In the genomic region with DNA sequence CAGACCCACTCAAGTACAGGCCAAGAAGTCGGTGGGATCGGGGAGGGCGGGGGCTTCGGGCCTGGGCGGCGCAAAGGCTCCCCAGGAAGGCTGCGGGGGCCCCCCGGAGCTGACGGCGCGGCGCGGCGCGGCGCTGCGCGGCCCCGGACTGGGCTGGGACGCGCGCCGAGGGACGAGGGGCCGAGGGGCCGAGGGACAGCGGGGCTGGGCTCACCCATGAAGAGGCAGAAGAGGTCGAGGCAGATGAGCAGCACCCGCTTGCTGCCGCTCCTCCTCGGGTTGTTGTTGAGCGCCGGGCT, we compare ENCODE assay signal across 8 cellular contexts. TPM values are rescaled to one million over a fixed set of nuclear protein-coding genes. Genes with fewer than 3 reads are reported as not detected.
DNase-seq lines count a peak whose midpoint lies in the region; ATAC-seq, FAIRE-seq and TF ChIP-seq lines count a peak whose summit lies in the region.

No MANE protein-coding gene starts in this region.

- no peaks in the 10 kb centered on the region for H3F3A ChIP-seq in MM.1S (ENCODE audit: insufficient read depth, low read length)

- no peaks in the 10 kb centered on the region for H3K9me2 ChIP-seq in MM.1S (replicated peaks; ENCODE audit: insufficient read depth, low read length)

- intact Hi-C loops in endothelial cell of umbilical vein (cut with micrococcal nuclease) = loop anchor here (1.0 to 5.0 kb wide), 9 partner anchors 71 to 1364 kb away; a partner anchor contains a TSS

- H3K9ac ChIP-seq in MM.1S (ENCODE audit: low read length) = peak overlapping the region; percentile 35; the same call in 1 of the 2 replicates
- H3K9ac ChIP-seq in endothelial cell of umbilical vein (replicated peaks; ENCODE audit: extremely low read depth, insufficient read depth, low read length) = peak overlapping the region; percentile 82

- peaks cover 6% of the 10 kb centered on the region; the same call in 1 of the 2 replicates for H3K4me1 ChIP-seq in MM.1S (ENCODE audit: low read length)
- peaks cover 37% of the 10 kb centered on the region for H3K4me1 ChIP-seq in endothelial cell of umbilical vein (ENCODE audit: control insufficient read depth, extremely low read depth, insufficient read depth, low read length)

- DNase-seq in MM.1S (no peak), endothelial cell of umbilical vein (ENCODE audit: low read depth, low spot score) (no peak), pons (ENCODE audit: low spot score) (no peak), HUDEP-2 (lab: John Stamatoyannopoulos, UW; ENCODE audit: unreplicated experiment in 76 of 76) (no peak), GM19238 (ENCODE audit: insufficient read length, low spot score) (no peak), activated gamma-delta T cell treated with Interleukin-2 at 50 U/mL for 16 hours (no peak)
- DNase-seq in naive thymus-derived CD8-positive, alpha-beta T cell = no peak

- H3K27me3 ChIP-seq in MM.1S (replicated peaks; ENCODE audit: insufficient read depth, low read length) (no peaks in the 10 kb centered on the region; the same call in 1 of the 2 replicates), endothelial cell of umbilical vein (ENCODE audit: control insufficient read depth in 2 of 2, insufficient read depth in 2 of 2, low read length in 2 of 2) (no peaks in the 10 kb centered on the region)

- H3K4me3 ChIP-seq in GM08714 (ENCODE audit: low read length) (peak overlapping the region; percentile 58), MM.1S (ENCODE audit: low read length) (peak overlapping the region; percentile 65), endothelial cell of umbilical vein (replicated peaks in 1 of 3; ENCODE audit: insufficient read depth in 1 of 3, low read depth in 1 of 3, low read length in 3 of 3) (peak overlapping the region; percentile 42 to 99 (median 66))

- H3K4me2 ChIP-seq in MM.1S (ENCODE audit: low read depth, low read length) (peak overlapping the region; percentile 71), endothelial cell of umbilical vein (ENCODE audit: insufficient read depth, low read length) (peak overlapping the region; percentile 80)

- no peak for TF ChIP-seq CTCF in MM.1S (IDR thresholded peaks at IDR 0.05; ENCODE audit: low read length)
- TF ChIP-seq CTCF in endothelial cell of umbilical vein (IDR thresholded peaks at IDR 0.05; ENCODE audit: extremely low read depth in 1 of 2, insufficient read depth in 1 of 2, low read depth in 1 of 2, low read length in 2 of 2) = no peak

- H3K9me3 ChIP-seq in MM.1S (replicated peaks; ENCODE audit: insufficient read depth, low read length) (no peaks in the 10 kb centered on the region), endothelial cell of umbilical vein (replicated peaks; ENCODE audit: control insufficient read depth, insufficient read depth, low read length) (no peaks in the 10 kb centered on the region)

- H2AFZ ChIP-seq in MM.1S (ENCODE audit: low read length) (peak overlapping the region; percentile 85), endothelial cell of umbilical vein (ENCODE audit: low read depth, low read length) (peak overlapping the region; percentile 66)

- no peak for TF ChIP-seq POLR2A in endothelial cell of umbilical vein (IDR thresholded peaks at IDR 0.05; ENCODE audit: low read depth, low read length)

- H3K36me3 ChIP-seq in MM.1S (replicated peaks; ENCODE audit: insufficient read depth, low read length) = no peaks in the 10 kb centered on the region
- H3K36me3 ChIP-seq in endothelial cell of umbilical vein (ENCODE audit: control insufficient read depth in 2 of 2, extremely low read depth in 1 of 2, insufficient read depth in 2 of 2, low read length in 2 of 2) = no peaks in the 10 kb centered on the region

- H3K4me3 Mint-ChIP-seq in naive thymus-derived CD8-positive, alpha-beta T cell = peak overlapping the region in 7 of 10 donors; percentile 52 to 88 (median 62)

- no TSS peak for BruUV-seq in endothelial cell of umbilical vein (replicated peaks; lab: Mats Ljungman, UMichigan)

- H3K27me3 Mint-ChIP-seq in naive thymus-derived CD8-positive, alpha-beta T cell = peaks cover 20 to 47% (median 39%) of the 10 kb centered on the region in 5 donors

- H4K20me1 ChIP-seq in MM.1S (ENCODE audit: insufficient read depth, low read length) (no peaks in the 10 kb centered on the region), endothelial cell of umbilical vein (replicated peaks; ENCODE audit: control insufficient read depth, extremely low read depth, insufficient read depth, low read length) (no peaks in the 10 kb centered on the region)

- no peak for FAIRE-seq in endothelial cell of umbilical vein (lab: Jason Lieb, UNC)

- H3K36me3 Mint-ChIP-seq in naive thymus-derived CD8-positive, alpha-beta T cell = no peaks in the 10 kb centered on the region

- H3K4me1 Mint-ChIP-seq in naive thymus-derived CD8-positive, alpha-beta T cell = peaks cover 4 to 27% (median 7%) of the 10 kb centered on the region in 4 donors

- no peak overlapping the region for H3K27ac ChIP-seq in MM.1S (ENCODE audit: low read length)
- peak overlapping the region; percentile 75 for H3K27ac ChIP-seq in endothelial cell of umbilical vein (ENCODE audit: insufficient read depth, low read depth, low read length)

- POLR2A ChIA-PET in endothelial cell of umbilical vein (lab: Charles Lee) = interaction anchor here (0.9 to 1.0 kb wide), 2 partner anchors 121 to 1149 kb away, joined by 3 to 4 read pairs; no protein-coding TSS in a partner anchor
- POLR2A ChIA-PET in naive thymus-derived CD8-positive, alpha-beta T cell (lab: Charles Lee) = no interaction called here

- no peaks in the 10 kb centered on the region for H3K9me3 Mint-ChIP-seq in naive thymus-derived CD8-positive, alpha-beta T cell

- no peak for ATAC-seq in naive thymus-derived CD8-positive, alpha-beta T cell

- no peaks in the 10 kb centered on the region for H3K9me1 ChIP-seq in endothelial cell of umbilical vein (replicated peaks; ENCODE audit: control insufficient read depth, extremely low read depth, insufficient read depth, low read length)

- no peaks in the 10 kb centered on the region for H3K79me2 ChIP-seq in MM.1S (ENCODE audit: low read length)
- H3K79me2 ChIP-seq in endothelial cell of umbilical vein (ENCODE audit: control insufficient read depth, insufficient read depth, low read length) = peaks cover 30% of the 10 kb centered on the region

- no peak overlapping the region for H3K27ac Mint-ChIP-seq in naive thymus-derived CD8-positive, alpha-beta T cell

- CTCF ChIA-PET in endothelial cell of umbilical vein (lab: Charles Lee) = interaction anchor here (0.7 to 9.0 kb wide), 23 partner anchors 8 to 1295 kb away, joined by 3 to 174 read pairs (median 4); no protein-coding TSS in a partner anchor

- dilution Hi-C loops in endothelial cell of umbilical vein (cut with MboI; ENCODE audit: extremely low pct_ligation_motif_present, low sequenced_read_pairs) = no loop called here

TF ChIP-seq in endothelial cell of umbilical vein, 7 proteins besides CTCF, POLR2A, EP300 and RAD21:
- no peak for TF ChIP-seq JUN (IDR thresholded peaks at IDR 0.05; ENCODE audit: borderline replicate concordance, insufficient read depth, insufficient read length, low read depth)
- no peak for TF ChIP-seq POLR2AphosphoS5 (IDR thresholded peaks at IDR 0.05; ENCODE audit: insufficient read depth, low read depth, low read length)
- TF ChIP-seq GATA2 (IDR thresholded peaks at IDR 0.05; ENCODE audit: insufficient read depth, insufficient read length, low read depth, low read length) = no peak
- TF ChIP-seq EZH2 (IDR thresholded peaks at IDR 0.05; ENCODE audit: borderline replicate concordance, low read depth, low read length, severe bottlenecking) = no peak
- no peak for TF ChIP-seq FOS (IDR thresholded peaks at IDR 0.05; ENCODE audit: borderline replicate concordance, insufficient read depth, low read length)
- TF ChIP-seq, protein P1, sequence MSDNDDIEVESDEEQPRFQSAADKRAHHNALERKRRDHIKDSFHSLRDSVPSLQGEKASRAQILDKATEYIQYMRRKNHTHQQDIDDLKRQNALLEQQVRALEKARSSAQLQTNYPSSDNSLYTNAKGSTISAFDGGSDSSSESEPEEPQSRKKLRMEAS (IDR thresholded peaks at IDR 0.05; ENCODE audit: insufficient read depth, insufficient read length) = no peak
- TF ChIP-seq MYC (IDR thresholded peaks at IDR 0.05; ENCODE audit: low read depth, low read length) = no peak

RNA-seq across cellular contexts. Expression of a gene that starts 0.8 kb away (rescaled TPM):
- 7.2 and 14.1 TPM in 2 replicates for total RNA-seq in endothelial cell of umbilical vein
- 10.2 and 11.3 TPM in 2 replicates for polyA plus RNA-seq in endothelial cell of umbilical vein
- 8.5 and 8.9 TPM in 2 replicates for polyA plus RNA-seq in endothelial cell of umbilical vein (2011; cell fraction: cytosol; rRNA removed)
- polyA plus RNA-seq in endothelial cell of umbilical vein (2011; cell fraction: nucleus; rRNA removed) = 12.1 and 15.4 TPM in 2 replicates
- polyA plus RNA-seq in endothelial cell of umbilical vein (2012) = 17.4 TPM in 2 replicates
- polyA minus RNA-seq in endothelial cell of umbilical vein = 20.7 and 21.0 TPM in 2 replicates
- 2.2 TPM for polyA minus RNA-seq in endothelial cell of umbilical vein (2011; cell fraction: cytosol; rRNA and poly(A)+ RNA removed)
- polyA minus RNA-seq in endothelial cell of umbilical vein (2011; cell fraction: nucleus; rRNA and poly(A)+ RNA removed) = 41.3 and 50.6 TPM in 2 replicates
- not detected for total RNA-seq in naive thymus-derived CD8-positive, alpha-beta T cell
- not detected for polyA plus RNA-seq in naive thymus-derived CD8-positive, alpha-beta T cell
